In the genomic region with DNA sequence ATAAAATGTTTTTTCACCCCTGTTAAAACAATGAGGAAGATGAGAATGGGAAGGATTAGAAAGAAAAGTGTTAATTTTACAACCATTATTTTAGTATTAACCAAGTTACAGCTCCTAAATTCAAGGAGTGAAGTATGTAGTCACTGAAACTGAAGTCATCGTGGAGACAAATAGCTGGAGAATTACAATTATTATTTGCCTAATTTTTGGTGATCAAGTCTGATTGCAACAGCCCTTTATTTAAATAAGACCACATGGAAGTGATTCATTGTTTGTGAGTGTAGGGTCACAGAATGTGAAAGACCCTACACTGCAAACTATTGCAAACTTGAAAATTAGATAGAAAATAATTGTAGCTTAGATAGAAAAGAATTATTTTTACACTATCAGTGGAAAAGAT, we compare ENCODE assay signal across 2 cellular contexts.
TF ChIP-seq lines count a peak whose summit lies in the region.

No MANE protein-coding gene starts in this region.

TF ChIP-seq in GM23338, 12 proteins besides CTCF, POLR2A, EP300 and RAD21 (continued from another document):
- TF ChIP-seq, protein P1, sequence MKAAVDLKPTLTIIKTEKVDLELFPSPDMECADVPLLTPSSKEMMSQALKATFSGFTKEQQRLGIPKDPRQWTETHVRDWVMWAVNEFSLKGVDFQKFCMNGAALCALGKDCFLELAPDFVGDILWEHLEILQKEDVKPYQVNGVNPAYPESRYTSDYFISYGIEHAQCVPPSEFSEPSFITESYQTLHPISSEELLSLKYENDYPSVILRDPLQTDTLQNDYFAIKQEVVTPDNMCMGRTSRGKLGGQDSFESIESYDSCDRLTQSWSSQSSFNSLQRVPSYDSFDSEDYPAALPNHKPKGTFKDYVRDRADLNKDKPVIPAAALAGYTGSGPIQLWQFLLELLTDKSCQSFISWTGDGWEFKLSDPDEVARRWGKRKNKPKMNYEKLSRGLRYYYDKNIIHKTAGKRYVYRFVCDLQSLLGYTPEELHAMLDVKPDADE (IDR thresholded peaks at IDR 0.05) = no peak
- TF ChIP-seq, protein P2, sequence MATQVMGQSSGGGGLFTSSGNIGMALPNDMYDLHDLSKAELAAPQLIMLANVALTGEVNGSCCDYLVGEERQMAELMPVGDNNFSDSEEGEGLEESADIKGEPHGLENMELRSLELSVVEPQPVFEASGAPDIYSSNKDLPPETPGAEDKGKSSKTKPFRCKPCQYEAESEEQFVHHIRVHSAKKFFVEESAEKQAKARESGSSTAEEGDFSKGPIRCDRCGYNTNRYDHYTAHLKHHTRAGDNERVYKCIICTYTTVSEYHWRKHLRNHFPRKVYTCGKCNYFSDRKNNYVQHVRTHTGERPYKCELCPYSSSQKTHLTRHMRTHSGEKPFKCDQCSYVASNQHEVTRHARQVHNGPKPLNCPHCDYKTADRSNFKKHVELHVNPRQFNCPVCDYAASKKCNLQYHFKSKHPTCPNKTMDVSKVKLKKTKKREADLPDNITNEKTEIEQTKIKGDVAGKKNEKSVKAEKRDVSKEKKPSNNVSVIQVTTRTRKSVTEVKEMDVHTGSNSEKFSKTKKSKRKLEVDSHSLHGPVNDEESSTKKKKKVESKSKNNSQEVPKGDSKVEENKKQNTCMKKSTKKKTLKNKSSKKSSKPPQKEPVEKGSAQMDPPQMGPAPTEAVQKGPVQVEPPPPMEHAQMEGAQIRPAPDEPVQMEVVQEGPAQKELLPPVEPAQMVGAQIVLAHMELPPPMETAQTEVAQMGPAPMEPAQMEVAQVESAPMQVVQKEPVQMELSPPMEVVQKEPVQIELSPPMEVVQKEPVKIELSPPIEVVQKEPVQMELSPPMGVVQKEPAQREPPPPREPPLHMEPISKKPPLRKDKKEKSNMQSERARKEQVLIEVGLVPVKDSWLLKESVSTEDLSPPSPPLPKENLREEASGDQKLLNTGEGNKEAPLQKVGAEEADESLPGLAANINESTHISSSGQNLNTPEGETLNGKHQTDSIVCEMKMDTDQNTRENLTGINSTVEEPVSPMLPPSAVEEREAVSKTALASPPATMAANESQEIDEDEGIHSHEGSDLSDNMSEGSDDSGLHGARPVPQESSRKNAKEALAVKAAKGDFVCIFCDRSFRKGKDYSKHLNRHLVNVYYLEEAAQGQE (IDR thresholded peaks at IDR 0.05; ENCODE audit: unreplicated experiment) = no peak
- TF ChIP-seq JUNB (IDR thresholded peaks at IDR 0.05; ENCODE audit: unreplicated experiment) (no peak), ZNF331 (CRISPR knock-in tag; IDR thresholded peaks at IDR 0.05; ENCODE audit: low read depth) (no peak), STAT1 (IDR thresholded peaks at IDR 0.05; ENCODE audit: unreplicated experiment) (no peak), NANOG (IDR thresholded peaks at IDR 0.05; ENCODE audit: borderline replicate concordance) (no peak), CREB1 (CRISPR knock-in tag; IDR thresholded peaks at IDR 0.05; ENCODE audit: low read depth) (no peak), POLR2AphosphoS5 (IDR thresholded peaks at IDR 0.05; ENCODE audit: low read depth) (no peak)
- TF ChIP-seq, protein P3, sequence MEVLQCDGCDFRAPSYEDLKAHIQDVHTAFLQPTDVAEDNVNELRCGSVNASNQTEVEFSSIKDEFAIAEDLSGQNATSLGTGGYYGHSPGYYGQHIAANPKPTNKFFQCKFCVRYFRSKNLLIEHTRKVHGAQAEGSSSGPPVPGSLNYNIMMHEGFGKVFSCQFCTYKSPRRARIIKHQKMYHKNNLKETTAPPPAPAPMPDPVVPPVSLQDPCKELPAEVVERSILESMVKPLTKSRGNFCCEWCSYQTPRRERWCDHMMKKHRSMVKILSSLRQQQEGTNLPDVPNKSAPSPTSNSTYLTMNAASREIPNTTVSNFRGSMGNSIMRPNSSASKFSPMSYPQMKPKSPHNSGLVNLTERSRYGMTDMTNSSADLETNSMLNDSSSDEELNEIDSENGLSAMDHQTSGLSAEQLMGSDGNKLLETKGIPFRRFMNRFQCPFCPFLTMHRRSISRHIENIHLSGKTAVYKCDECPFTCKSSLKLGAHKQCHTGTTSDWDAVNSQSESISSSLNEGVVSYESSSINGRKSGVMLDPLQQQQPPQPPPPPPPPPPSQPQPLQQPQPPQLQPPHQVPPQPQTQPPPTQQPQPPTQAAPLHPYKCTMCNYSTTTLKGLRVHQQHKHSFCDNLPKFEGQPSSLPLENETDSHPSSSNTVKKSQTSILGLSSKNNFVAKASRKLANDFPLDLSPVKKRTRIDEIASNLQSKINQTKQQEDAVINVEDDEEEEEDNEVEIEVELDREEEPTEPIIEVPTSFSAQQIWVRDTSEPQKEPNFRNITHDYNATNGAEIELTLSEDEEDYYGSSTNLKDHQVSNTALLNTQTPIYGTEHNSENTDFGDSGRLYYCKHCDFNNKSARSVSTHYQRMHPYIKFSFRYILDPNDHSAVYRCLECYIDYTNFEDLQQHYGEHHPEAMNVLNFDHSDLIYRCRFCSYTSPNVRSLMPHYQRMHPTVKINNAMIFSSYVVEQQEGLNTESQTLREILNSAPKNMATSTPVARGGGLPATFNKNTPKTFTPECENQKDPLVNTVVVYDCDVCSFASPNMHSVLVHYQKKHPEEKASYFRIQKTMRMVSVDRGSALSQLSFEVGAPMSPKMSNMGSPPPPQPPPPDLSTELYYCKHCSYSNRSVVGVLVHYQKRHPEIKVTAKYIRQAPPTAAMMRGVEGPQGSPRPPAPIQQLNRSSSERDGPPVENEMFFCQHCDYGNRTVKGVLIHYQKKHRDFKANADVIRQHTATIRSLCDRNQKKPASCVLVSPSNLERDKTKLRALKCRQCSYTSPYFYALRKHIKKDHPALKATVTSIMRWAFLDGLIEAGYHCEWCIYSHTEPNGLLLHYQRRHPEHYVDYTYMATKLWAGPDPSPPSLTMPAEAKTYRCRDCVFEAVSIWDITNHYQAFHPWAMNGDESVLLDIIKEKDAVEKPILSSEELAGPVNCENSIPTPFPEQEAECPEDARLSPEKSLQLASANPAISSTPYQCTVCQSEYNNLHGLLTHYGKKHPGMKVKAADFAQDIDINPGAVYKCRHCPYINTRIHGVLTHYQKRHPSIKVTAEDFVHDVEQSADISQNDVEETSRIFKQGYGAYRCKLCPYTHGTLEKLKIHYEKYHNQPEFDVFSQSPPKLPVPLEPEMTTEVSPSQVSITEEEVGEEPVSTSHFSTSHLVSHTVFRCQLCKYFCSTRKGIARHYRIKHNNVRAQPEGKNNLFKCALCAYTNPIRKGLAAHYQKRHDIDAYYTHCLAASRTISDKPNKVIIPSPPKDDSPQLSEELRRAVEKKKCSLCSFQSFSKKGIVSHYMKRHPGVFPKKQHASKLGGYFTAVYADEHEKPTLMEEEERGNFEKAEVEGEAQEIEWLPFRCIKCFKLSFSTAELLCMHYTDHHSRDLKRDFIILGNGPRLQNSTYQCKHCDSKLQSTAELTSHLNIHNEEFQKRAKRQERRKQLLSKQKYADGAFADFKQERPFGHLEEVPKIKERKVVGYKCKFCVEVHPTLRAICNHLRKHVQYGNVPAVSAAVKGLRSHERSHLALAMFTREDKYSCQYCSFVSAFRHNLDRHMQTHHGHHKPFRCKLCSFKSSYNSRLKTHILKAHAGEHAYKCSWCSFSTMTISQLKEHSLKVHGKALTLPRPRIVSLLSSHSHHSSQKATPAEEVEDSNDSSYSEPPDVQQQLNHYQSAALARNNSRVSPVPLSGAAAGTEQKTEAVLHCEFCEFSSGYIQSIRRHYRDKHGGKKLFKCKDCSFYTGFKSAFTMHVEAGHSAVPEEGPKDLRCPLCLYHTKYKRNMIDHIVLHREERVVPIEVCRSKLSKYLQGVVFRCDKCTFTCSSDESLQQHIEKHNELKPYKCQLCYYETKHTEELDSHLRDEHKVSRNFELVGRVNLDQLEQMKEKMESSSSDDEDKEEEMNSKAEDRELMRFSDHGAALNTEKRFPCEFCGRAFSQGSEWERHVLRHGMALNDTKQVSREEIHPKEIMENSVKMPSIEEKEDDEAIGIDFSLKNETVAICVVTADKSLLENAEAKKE (CRISPR knock-in tag; IDR thresholded peaks at IDR 0.05) = no peak

TF ChIP-seq in HEK293T, 16 proteins besides CTCF, POLR2A, EP300 and RAD21 (continued from another document):
- TF ChIP-seq, protein P4, sequence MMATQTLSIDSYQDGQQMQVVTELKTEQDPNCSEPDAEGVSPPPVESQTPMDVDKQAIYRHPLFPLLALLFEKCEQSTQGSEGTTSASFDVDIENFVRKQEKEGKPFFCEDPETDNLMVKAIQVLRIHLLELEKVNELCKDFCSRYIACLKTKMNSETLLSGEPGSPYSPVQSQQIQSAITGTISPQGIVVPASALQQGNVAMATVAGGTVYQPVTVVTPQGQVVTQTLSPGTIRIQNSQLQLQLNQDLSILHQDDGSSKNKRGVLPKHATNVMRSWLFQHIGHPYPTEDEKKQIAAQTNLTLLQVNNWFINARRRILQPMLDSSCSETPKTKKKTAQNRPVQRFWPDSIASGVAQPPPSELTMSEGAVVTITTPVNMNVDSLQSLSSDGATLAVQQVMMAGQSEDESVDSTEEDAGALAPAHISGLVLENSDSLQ (IDR thresholded peaks at IDR 0.05) = no peak
- TF ChIP-seq FOXM1 (IDR thresholded peaks at IDR 0.05; ENCODE audit: borderline replicate concordance) (no peak), HDGF (IDR thresholded peaks at IDR 0.05; ENCODE audit: borderline replicate concordance) (no peak), CTBP1 (IDR thresholded peaks at IDR 0.05; ENCODE audit: borderline replicate concordance) (no peak), SUZ12 (IDR thresholded peaks at IDR 0.05) (no peak), SP1 (IDR thresholded peaks at IDR 0.05) (no peak)
